In genomic region chrX:150148749-150149672, GRCh38 we compare ENCODE assay signal across 15 cellular contexts.
DNase-seq lines count a peak whose midpoint lies in the region; ATAC-seq and TF ChIP-seq lines count a peak whose summit lies in the region.
"Had no signal": no experiment of that assay in that cellular context is flagged by ENCODE, and none has a peak within 500 bp of the region (broad histone marks: within the 10 kb centered on the region; RNA-seq: fewer than 3 reads in every experiment).

No MANE protein-coding gene starts in this region.

- H3K4me1 Mint-ChIP-seq in HFFc6 (ENCODE audit: low read depth) (peaks cover 7% of the 10 kb centered on the region), chondrocyte (ENCODE audit: low read depth) (peaks cover 5% of the 10 kb centered on the region), mesothelial cell of epicardium (no peaks in the 10 kb centered on the region)
- H3K4me1 Mint-ChIP-seq in T-helper 2 cell treated with Interferon-gamma antibody and Interleukin-4, amounts not matched to agents 5 μg/mL and 100 μg/mL, for 36 hours (ENCODE audit: low read depth), result no peaks in the 10 kb centered on the region

- ATAC-seq in GM18519 (IDR thresholded peaks at IDR 0.05; ENCODE audit: low FRiP score, unreplicated experiment), result no peak
- ATAC-seq: A549, K562 had no signal

- in situ Hi-C loops in Caki2 (cut with HindIII; ENCODE audit: low pct_unique_long_range_greater_than_20kb, low sequenced_read_pairs), result no loop called here

- DNase-seq in Caki2 (ENCODE audit: low read depth) (peak; percentile 48), HFFc6 (peak; percentile 6), astrocyte of the hippocampus (ENCODE audit: low read depth, low spot score) (peak; percentile 36), kidney tubule cell (ENCODE audit: low spot score) (peak; percentile 21), chondrocyte (ENCODE audit: low spot score) (no peak), mesothelial cell of epicardium (ENCODE audit: low spot score in 2 of 2, unreplicated experiment in 2 of 2) (no peak)
- DNase-seq in T-helper 2 cell treated with Interferon-gamma antibody and Interleukin-4, amounts not matched to agents 5 μg/mL and 100 μg/mL, for 36 hours (ENCODE audit: low spot score), result no peak
- DNase-seq: DMS53, GDM1, NCI-H1092, NCI-H1694 treated with DMSO at 0.1 percent for 48 hours, NCI-H774 had no signal

- no peaks in the 10 kb centered on the region; the same call in 1 of the 2 replicates for H3K27me3 Mint-ChIP-seq in HFFc6 (ENCODE audit: insufficient read depth)
- no peaks in the 10 kb centered on the region for H3K27me3 Mint-ChIP-seq in chondrocyte (ENCODE audit: low read depth)
- peaks cover 7% of the 10 kb centered on the region for H3K27me3 Mint-ChIP-seq in mesothelial cell of epicardium (ENCODE audit: low read depth)
- H3K27me3 Mint-ChIP-seq in T-helper 2 cell treated with Interferon-gamma antibody and Interleukin-4, amounts not matched to agents 5 μg/mL and 100 μg/mL, for 36 hours (ENCODE audit: low read depth), result peaks cover under 1% of the 10 kb centered on the region

- no peaks in the 10 kb centered on the region for H3K36me3 Mint-ChIP-seq in HFFc6 (ENCODE audit: low read depth)
- H3K36me3 Mint-ChIP-seq in chondrocyte (ENCODE audit: low read depth), result no peaks in the 10 kb centered on the region
- H3K36me3 Mint-ChIP-seq in mesothelial cell of epicardium, result no peaks in the 10 kb centered on the region
- no peaks in the 10 kb centered on the region for H3K36me3 Mint-ChIP-seq in T-helper 2 cell treated with Interferon-gamma antibody and Interleukin-4, amounts not matched to agents 5 μg/mL and 100 μg/mL, for 36 hours (ENCODE audit: low read depth)

- no peaks in the 10 kb centered on the region for H3K9me3 Mint-ChIP-seq in HFFc6
- H3K9me3 Mint-ChIP-seq in chondrocyte (ENCODE audit: low read depth), result peaks cover 6% of the 10 kb centered on the region
- H3K9me3 Mint-ChIP-seq in mesothelial cell of epicardium, result peaks cover 17% of the 10 kb centered on the region
- H3K9me3 Mint-ChIP-seq in T-helper 2 cell treated with Interferon-gamma antibody and Interleukin-4, amounts not matched to agents 5 μg/mL and 100 μg/mL, for 36 hours, result no peaks in the 10 kb centered on the region

- H3K4me3 Mint-ChIP-seq in HFFc6 (no peak overlapping the region), chondrocyte (ENCODE audit: unreplicated experiment) (no peak overlapping the region), mesothelial cell of epicardium (no peak overlapping the region)
- H3K4me3 Mint-ChIP-seq in T-helper 2 cell treated with Interferon-gamma antibody and Interleukin-4, amounts not matched to agents 5 μg/mL and 100 μg/mL, for 36 hours, result no peak overlapping the region

- no peak overlapping the region; the same call in 1 of the 2 replicates for H3K27ac Mint-ChIP-seq in HFFc6
- H3K27ac Mint-ChIP-seq in chondrocyte (ENCODE audit: unreplicated experiment), result no peak overlapping the region
- H3K27ac Mint-ChIP-seq in mesothelial cell of epicardium, result no peak overlapping the region
- H3K27ac Mint-ChIP-seq in T-helper 2 cell treated with Interferon-gamma antibody and Interleukin-4, amounts not matched to agents 5 μg/mL and 100 μg/mL, for 36 hours, result no peak overlapping the region

- TF ChIP-seq CTCF in HFFc6 (IDR thresholded peaks at IDR 0.05), result no peak
- TF ChIP-seq CTCF in chondrocyte (IDR thresholded peaks at IDR 0.05), result no peak
- TF ChIP-seq CTCF in mesothelial cell of epicardium (IDR thresholded peaks at IDR 0.05; ENCODE audit: unreplicated experiment), result no peak

Comparison
In these comparisons a context has a peak if more than half of its experiments do, and no peak if none do; other contexts are left out.
1. DNase-seq: peak in Caki2 (single experiment), HFFc6 (single experiment), astrocyte of the hippocampus (single experiment) and kidney tubule cell (single experiment); none in chondrocyte (single experiment), mesothelial cell of epicardium (0 of 2) and T-helper 2 cell treated with Interferon-gamma antibody and Interleukin-4, amounts not matched to agents 5 μg/mL and 100 μg/mL, for 36 hours (single experiment).